25 cellular contexts compared by ENCODE assay signal in the genomic region with DNA sequence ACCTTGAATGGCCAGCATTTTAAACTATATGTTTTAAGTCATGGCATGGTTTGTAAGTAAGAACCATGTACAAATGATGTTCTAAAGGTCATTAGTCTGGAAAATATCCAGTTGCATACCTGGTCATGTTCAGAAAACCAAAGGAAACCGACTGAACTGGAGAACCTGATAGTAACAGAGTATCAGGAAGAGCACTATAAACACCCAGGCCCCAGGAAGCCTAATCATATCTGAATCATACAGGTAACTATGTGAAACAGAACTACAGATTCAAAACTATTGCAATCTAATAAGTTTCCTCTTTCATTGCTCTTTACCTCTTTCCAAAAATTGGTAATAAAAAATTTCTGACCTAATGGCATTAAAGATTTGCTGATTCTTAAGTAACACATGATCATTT.
"Had no signal": no experiment of that assay in that cellular context is flagged by ENCODE, and none has a peak within 500 bp of the region (broad histone marks: within the 10 kb centered on the region; RNA-seq: fewer than 3 reads in every experiment).

No MANE protein-coding gene starts in this region.

- H3K4me3 Mint-ChIP-seq: activated CD4-positive, alpha-beta memory T cell treated with anti-CD3 and anti-CD28 coated beads for 36 hours; activated CD4-positive, alpha-beta T cell treated with anti-CD3 and anti-CD28 coated beads, Interleukin-2, amount 10 ng/mL, durations not matched to agents 24 days and 14 days; activated naive CD4-positive, alpha-beta T cell treated with anti-CD3 and anti-CD28 coated beads, Interleukin-2, amount 50 U/mL, for 24 hours; activated T-cell treated with anti-CD3 and anti-CD28 coated beads, Interleukin-2, amount 50 U/mL, for 24 hours; naive B cell; T-helper 1 cell treated with Interleukin-12 subunit alpha and Interleukin-12 subunit beta and Interleukin-4 antibody, amounts not matched to agents 30 μg/mL and 1 μg/mL, for 36 hours had no signal

- ATAC-seq: left cardiac atrium; left ventricle myocardium superior; right lobe of liver; stimulated activated naive CD8-positive, alpha-beta T cell treated with anti-CD3 and anti-CD28 coated beads, Interleukin-15, Interleukin-2, amounts not matched to agents 100 U/mL and 50 U/mL, for 24 hours had no signal

- H3K27ac Mint-ChIP-seq: activated CD4-positive, alpha-beta memory T cell treated with anti-CD3 and anti-CD28 coated beads for 36 hours; activated CD4-positive, alpha-beta T cell treated with anti-CD3 and anti-CD28 coated beads, Interleukin-2, amount 10 ng/mL, durations not matched to agents 24 days and 14 days; activated naive CD4-positive, alpha-beta T cell treated with anti-CD3 and anti-CD28 coated beads, Interleukin-2, amount 50 U/mL, for 24 hours; activated T-cell treated with anti-CD3 and anti-CD28 coated beads, Interleukin-2, amount 50 U/mL, for 24 hours; naive B cell; progenitor cell of endocrine pancreas; T-helper 1 cell treated with Interleukin-12 subunit alpha and Interleukin-12 subunit beta and Interleukin-4 antibody, amounts not matched to agents 30 μg/mL and 1 μg/mL, for 36 hours had no signal

- H3K36me3 Mint-ChIP-seq: activated CD4-positive, alpha-beta memory T cell treated with anti-CD3 and anti-CD28 coated beads for 36 hours; activated naive CD4-positive, alpha-beta T cell treated with anti-CD3 and anti-CD28 coated beads, Interleukin-2, amount 50 U/mL, for 24 hours; naive B cell had no signal

- H3K27ac ChIP-seq: coronary artery, dorsolateral prefrontal cortex, esophagus squamous epithelium, ovary, right lobe of liver, testis, transverse colon had no signal

- H3K4me1 Mint-ChIP-seq: activated CD4-positive, alpha-beta T cell treated with anti-CD3 and anti-CD28 coated beads, Interleukin-2, amount 10 ng/mL, durations not matched to agents 24 days and 14 days; activated naive CD4-positive, alpha-beta T cell treated with anti-CD3 and anti-CD28 coated beads, Interleukin-2, amount 50 U/mL, for 24 hours; naive B cell had no signal

- H3K9me3 Mint-ChIP-seq: activated CD4-positive, alpha-beta memory T cell treated with anti-CD3 and anti-CD28 coated beads for 36 hours; activated CD4-positive, alpha-beta T cell treated with anti-CD3 and anti-CD28 coated beads, Interleukin-2, amount 10 ng/mL, durations not matched to agents 24 days and 14 days; activated naive CD4-positive, alpha-beta T cell treated with anti-CD3 and anti-CD28 coated beads, Interleukin-2, amount 50 U/mL, for 24 hours; activated T-cell treated with anti-CD3 and anti-CD28 coated beads, Interleukin-2, amount 50 U/mL, for 24 hours; naive B cell; T-helper 1 cell treated with Interleukin-12 subunit alpha and Interleukin-12 subunit beta and Interleukin-4 antibody, amounts not matched to agents 30 μg/mL and 1 μg/mL, for 36 hours had no signal

- DNase-seq: activated CD4-positive, alpha-beta memory T cell treated with anti-CD3 and anti-CD28 coated beads for 36 hours; activated CD4-positive, alpha-beta T cell treated with anti-CD3 and anti-CD28 coated beads, Interleukin-2, amount 10 ng/mL, durations not matched to agents 24 days and 14 days; activated CD4-positive, CD25-positive, alpha-beta regulatory T cell treated with anti-CD3 and anti-CD28 coated beads, Interleukin-2, amount 50 U/mL, for 72 hours; activated CD8-positive, alpha-beta memory T cell treated with anti-CD3 and anti-CD28 coated beads, Interleukin-2, amount 50 U/mL, for 4 hours; activated gamma-delta T cell; activated T-cell treated with anti-CD3 and anti-CD28 coated beads, Interleukin-2, amount 50 U/mL, for 24 hours; anterior cingulate cortex; dorsolateral prefrontal cortex; effector memory CD4-positive, alpha-beta T cell; esophagus squamous epithelium; left cardiac atrium; left ventricle myocardium superior; naive B cell; ovary; right lobe of liver; stimulated activated CD4-positive, alpha-beta T cell treated with anti-CD3 and anti-CD28 coated beads, Interleukin-12 subunit alpha, Interleukin-12 subunit beta, amount 100 ng/mL, for 4 hours; stimulated activated CD4-positive, alpha-beta T cell treated with anti-CD3 and anti-CD28 coated beads, Interleukin-4, amount 100 ng/mL, for 1 hour; stimulated activated naive CD8-positive, alpha-beta T cell treated with anti-CD3 and anti-CD28 coated beads, Interleukin-15, Interleukin-2, amounts not matched to agents 100 U/mL and 50 U/mL, for 24 hours; T-helper 9 cell; testis; transverse colon had no signal

- H3K9me3 ChIP-seq: esophagus squamous epithelium, ovary, right lobe of liver, testis, transverse colon had no signal

- H3K4me1 ChIP-seq: right lobe of liver, testis had no signal

- H3K4me3 ChIP-seq: coronary artery, dorsolateral prefrontal cortex, esophagus squamous epithelium, ovary, right lobe of liver, testis, transverse colon had no signal

- H3K36me3 ChIP-seq: esophagus squamous epithelium, ovary, right lobe of liver, transverse colon had no signal

- H3K27me3 Mint-ChIP-seq: activated naive CD4-positive, alpha-beta T cell treated with anti-CD3 and anti-CD28 coated beads, Interleukin-2, amount 50 U/mL, for 24 hours; progenitor cell of endocrine pancreas had no signal
